Comparison of ENCODE assay signal across 8 cellular contexts in the genomic region with DNA sequence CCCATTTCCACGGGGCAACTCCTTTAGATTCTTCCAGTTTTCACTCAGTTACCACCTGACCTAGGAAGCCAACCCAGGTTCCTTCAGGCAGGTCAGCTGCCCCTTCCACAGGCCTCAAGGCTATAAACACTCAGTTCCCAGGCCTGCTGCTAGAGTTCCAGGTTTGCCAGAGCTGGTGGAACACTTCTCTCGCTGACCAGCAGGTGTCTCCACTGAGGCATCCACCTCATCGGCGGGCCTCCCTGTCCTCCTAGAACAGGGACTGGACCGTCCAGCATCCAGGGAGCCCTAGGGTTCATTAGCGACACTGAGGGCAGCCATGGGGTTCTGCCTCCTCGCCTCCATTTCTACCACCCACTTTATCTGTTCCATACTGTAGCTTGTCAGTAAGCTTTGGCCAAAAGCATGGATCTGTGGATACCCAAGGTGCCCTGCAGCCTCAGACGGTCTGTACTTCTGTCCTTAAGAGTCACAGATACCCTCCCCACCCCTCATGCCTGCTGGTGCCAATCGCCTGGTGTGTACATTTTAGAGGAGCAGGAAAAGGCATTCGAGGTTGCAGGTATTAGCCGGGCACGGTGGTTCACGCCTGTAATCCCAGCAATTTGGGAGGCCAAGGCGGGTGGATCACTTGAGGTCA. TPM values are rescaled to one million over a fixed set of nuclear protein-coding genes. Genes with fewer than 3 reads are reported as not detected.
A peak's percentile ranks its signal among the peaks of the same experiment; 100 is the strongest.
DNase-seq lines count a peak whose midpoint lies in the region; ATAC-seq, FAIRE-seq and TF ChIP-seq lines count a peak whose summit lies in the region.

No MANE protein-coding gene starts in this region.

- no peak overlapping the region for H3K27ac Mint-ChIP-seq in effector memory CD8-positive, alpha-beta T cell

- H3K27ac ChIP-seq in mesendoderm (ENCODE audit: low read depth, low read length), result no peak overlapping the region

- H3K36me3 ChIP-seq in mesendoderm (ENCODE audit: control insufficient read depth, insufficient read depth, low read length), result no peaks in the 10 kb centered on the region

- no peaks in the 10 kb centered on the region for H3K36me3 Mint-ChIP-seq in effector memory CD8-positive, alpha-beta T cell (ENCODE audit: insufficient read depth)

- no peak overlapping the region for H3K4me2 ChIP-seq in mesendoderm (ENCODE audit: low read length)

- H3K4me3 ChIP-seq in mesendoderm (ENCODE audit: low read length), result no peak overlapping the region

- no peaks in the 10 kb centered on the region for H3K27me3 Mint-ChIP-seq in effector memory CD8-positive, alpha-beta T cell

- no peak overlapping the region for H2BK120ac ChIP-seq in mesendoderm (ENCODE audit: low read depth, low read length)

- TF ChIP-seq POLR2A in GM12892 (IDR thresholded peaks at IDR 0.05; ENCODE audit: low read depth, low read length), result no peak

- H3K9me3 Mint-ChIP-seq in effector memory CD8-positive, alpha-beta T cell, result no peaks in the 10 kb centered on the region

- no peaks in the 10 kb centered on the region for H3K27me3 ChIP-seq in mesendoderm (ENCODE audit: insufficient read depth, low read length, poor library complexity)

- H3K9ac ChIP-seq in mesendoderm (ENCODE audit: low read length), result no peak overlapping the region

- ATAC-seq in effector memory CD8-positive, alpha-beta T cell (replicated peaks), result peak; percentile 59

- no peak overlapping the region for H4K5ac ChIP-seq in mesendoderm (ENCODE audit: low read length)

- no peaks in the 10 kb centered on the region for H3K79me2 ChIP-seq in mesendoderm (ENCODE audit: control insufficient read depth, insufficient read depth, low read length)

- WGBS in mesendoderm (ENCODE audit: extremely low coverage, insufficient coverage, low lambda C conversion rate), result no CpG with 5 or more reads among the region's 14 CpGs

- no peak overlapping the region for H3K4me3 Mint-ChIP-seq in effector memory CD8-positive, alpha-beta T cell

- H3K4me1 Mint-ChIP-seq in effector memory CD8-positive, alpha-beta T cell (ENCODE audit: low read depth in 2 of 2), result peaks cover 0 to 5% of the 10 kb centered on the region in 2 donors

- H3K23ac ChIP-seq in mesendoderm (ENCODE audit: low read length), result no peak overlapping the region

- no peaks in the 10 kb centered on the region for H3K4me1 ChIP-seq in mesendoderm (ENCODE audit: control insufficient read depth, low read depth, low read length)

- no peak overlapping the region for H2AK5ac ChIP-seq in mesendoderm (ENCODE audit: low read length)

- no peak overlapping the region for H3K4ac ChIP-seq in mesendoderm (ENCODE audit: low read depth, low read length)

- H3K79me1 ChIP-seq in mesendoderm (ENCODE audit: low read length), result no peaks in the 10 kb centered on the region

- H3K18ac ChIP-seq in mesendoderm (ENCODE audit: low read length), result no peak overlapping the region

- H2BK5ac ChIP-seq in mesendoderm (ENCODE audit: low read length), result no peak overlapping the region

- H3K56ac ChIP-seq in mesendoderm (ENCODE audit: low read length), result no peak overlapping the region

- H4K8ac ChIP-seq in mesendoderm (ENCODE audit: low read depth, low read length), result no peak overlapping the region

- FAIRE-seq in GM12892 (lab: Jason Lieb, UNC), result peak; percentile 93

- DNase-seq in 8988T (peak; percentile 83), GM12892 (ENCODE audit: insufficient read length) (peak; percentile 89), NCI-H774 (lab: John Stamatoyannopoulos, UW) (peak; percentile 10), mesendoderm (peak; percentile 84), GOT3 (lab: John Stamatoyannopoulos, UW) (no peak)
- DNase-seq in activated CD8-positive, alpha-beta memory T cell treated with anti-CD3 and anti-CD28 coated beads for 24 hours, result peak; percentile 87
- DNase-seq in effector memory CD8-positive, alpha-beta T cell, result peak; percentile 57 to 63 (median 57)
- DNase-seq in stimulated activated CD8-positive, alpha-beta memory T cell treated with anti-CD3 and anti-CD28 coated beads, Interleukin-15, amount 100 ng/mL, for 4 hours (ENCODE audit: low read depth in 2 of 2), result peak; percentile 23 to 32

- H2BK15ac ChIP-seq in mesendoderm (replicated peaks; ENCODE audit: low read depth), result no peak overlapping the region

RNA-seq across cellular contexts. Expression of gene PIMREG, which starts 29.0 kb away (rescaled TPM):
- 4.5 TPM for polyA plus RNA-seq in GM12892 (2012; ENCODE audit: missing spikeins)
- polyA plus RNA-seq in mesendoderm (2013, experiment 1 of 2), result 52.3 TPM
- 51.2 TPM for polyA plus RNA-seq in mesendoderm (2013, experiment 2 of 2)

RNA-seq across cellular contexts. Expression of gene AIPL1, which starts 38.3 kb away (rescaled TPM):
- polyA plus RNA-seq in GM12892 (2012; ENCODE audit: missing spikeins), result not detected
- 0.07 TPM for polyA plus RNA-seq in mesendoderm (2013, experiment 1 of 2)
- 0.08 TPM for polyA plus RNA-seq in mesendoderm (2013, experiment 2 of 2)
